Comparison of ENCODE assay signal across 8 cellular contexts in genomic region chr12:131711551-131712205, GRCh38. TPM values are rescaled to one million over a fixed set of nuclear protein-coding genes. Genes with fewer than 3 reads are reported as not detected.
DNase-seq lines count a peak whose midpoint lies in the region; ATAC-seq and TF ChIP-seq lines count a peak whose summit lies in the region.

No MANE protein-coding gene starts in this region.

- H3K27ac Mint-ChIP-seq in Calu3 (ENCODE audit: unreplicated experiment): peak overlapping the region; percentile 100
- peak overlapping the region; percentile 97 to 98 for H3K27ac Mint-ChIP-seq in natural killer cell treated with Interleukin-12 subunit alpha and Interleukin-12 subunit beta and Interleukin-15 and Interleukin-18, amount 100 ng/mL, for 72 hours

- DNase-seq in Calu3 (peak; percentile 17), MG63 (no peak), dermis blood vessel endothelial cell (peak; percentile 32), DMS53 (lab: John Stamatoyannopoulos, UW) (no peak), amygdala (lab: John Stamatoyannopoulos, UW) (no peak)
- no peak for DNase-seq in natural killer cell treated with Interleukin-12 subunit alpha and Interleukin-12 subunit beta and Interleukin-15 and Interleukin-18, amount 100 ng/mL, for 72 hours (ENCODE audit: low spot score)
- DNase-seq in activated CD8-positive, alpha-beta memory T cell treated with anti-CD3 and anti-CD28 coated beads for 24 hours: no peak

- H3K9me3 ChIP-seq in MG63: peaks cover 9% of the 10 kb centered on the region; the same call in 1 of the 2 replicates

- CTCF ChIA-PET in Calu3 (lab: Charles Lee): no interaction called here

- peaks cover 25% of the 10 kb centered on the region for H3K27me3 Mint-ChIP-seq in Calu3 (ENCODE audit: unreplicated experiment)
- no peaks in the 10 kb centered on the region for H3K27me3 Mint-ChIP-seq in natural killer cell treated with Interleukin-12 subunit alpha and Interleukin-12 subunit beta and Interleukin-15 and Interleukin-18, amount 100 ng/mL, for 72 hours

- peaks cover 19% of the 10 kb centered on the region for H3K4me1 Mint-ChIP-seq in Calu3 (ENCODE audit: low read depth, unreplicated experiment)
- H3K4me1 Mint-ChIP-seq in natural killer cell treated with Interleukin-12 subunit alpha and Interleukin-12 subunit beta and Interleukin-15 and Interleukin-18, amount 100 ng/mL, for 72 hours (ENCODE audit: low read depth in 2 of 2): peaks cover 20 to 22% of the 10 kb centered on the region in 2 donors

- H3K4me3 Mint-ChIP-seq in Calu3 (ENCODE audit: low read depth, unreplicated experiment): peak overlapping the region; percentile 100
- H3K4me3 Mint-ChIP-seq in natural killer cell treated with Interleukin-12 subunit alpha and Interleukin-12 subunit beta and Interleukin-15 and Interleukin-18, amount 100 ng/mL, for 72 hours: peak overlapping the region; percentile 97

- H3K9me3 Mint-ChIP-seq in Calu3 (ENCODE audit: low read depth, unreplicated experiment): peaks cover 11% of the 10 kb centered on the region
- no peaks in the 10 kb centered on the region for H3K9me3 Mint-ChIP-seq in natural killer cell treated with Interleukin-12 subunit alpha and Interleukin-12 subunit beta and Interleukin-15 and Interleukin-18, amount 100 ng/mL, for 72 hours

- peaks cover 43% of the 10 kb centered on the region for H3K36me3 ChIP-seq in MG63

- TF ChIP-seq CTCF in Calu3 (IDR thresholded peaks at IDR 0.05; ENCODE audit: unreplicated experiment): no peak

- BruUV-seq in Calu3 (replicated peaks; lab: Mats Ljungman, UMichigan): no TSS peak

- H3K27me3 ChIP-seq in MG63: no peaks in the 10 kb centered on the region

- H3K4me3 ChIP-seq in MG63: peak overlapping the region; percentile 98

- peak in 1 of 2 donors; percentile 2 for ATAC-seq in natural killer cell treated with Interleukin-12 subunit alpha and Interleukin-12 subunit beta and Interleukin-15 and Interleukin-18, amount 100 ng/mL, for 72 hours
- ATAC-seq in GM18907 (IDR thresholded peaks at IDR 0.05; ENCODE audit: unreplicated experiment): no peak

- H3K36me3 Mint-ChIP-seq in Calu3 (ENCODE audit: insufficient read depth, unreplicated experiment): peaks cover 65% of the 10 kb centered on the region
- H3K36me3 Mint-ChIP-seq in natural killer cell treated with Interleukin-12 subunit alpha and Interleukin-12 subunit beta and Interleukin-15 and Interleukin-18, amount 100 ng/mL, for 72 hours: peaks cover 20% of the 10 kb centered on the region

- intact Hi-C loops in Calu3 (cut with micrococcal nuclease; ENCODE audit: unreplicated experiment): no loop called here

RNA-seq across cellular contexts. Expression of gene SFSWAP, which starts 0.8 kb away (rescaled TPM):
- total RNA-seq in Calu3 (2022) (68.4 and 74.2 TPM in 2 replicates), dermis blood vessel endothelial cell (16.9 and 20.6 TPM in 2 replicates)
- total RNA-seq in MG63 (2014; rRNA removed; shearing (Covaris generic); ENCODE audit: low replicate concordance): 17.3 and 19.3 TPM in 2 replicates
- 10 to 100 TPM; 64.9 to 91.6 TPM for total RNA-seq in natural killer cell treated with Interleukin-12 subunit alpha and Interleukin-12 subunit beta and Interleukin-15 and Interleukin-18, amount 100 ng/mL, for 72 hours

Comparison
In these comparisons a context has a peak if more than half of its experiments do, and no peak if none do; other contexts are left out.
1. DNase-seq: peak in Calu3 (single experiment) and dermis blood vessel endothelial cell (single experiment); none in MG63 (single experiment), natural killer cell treated with Interleukin-12 subunit alpha and Interleukin-12 subunit beta and Interleukin-15 and Interleukin-18, amount 100 ng/mL, for 72 hours (single experiment), DMS53 (single experiment), activated CD8-positive, alpha-beta memory T cell treated with anti-CD3 and anti-CD28 coated beads for 24 hours (single experiment) and amygdala (0 of 56).